ENCODE assay signal across 24 cellular contexts in genomic region chr18:55579471-55579870, GRCh38. TPM values are rescaled to one million over a fixed set of nuclear protein-coding genes. Genes with fewer than 3 reads are reported as not detected.
A peak's percentile ranks its signal among the peaks of the same experiment; 100 is the strongest.
DNase-seq lines count a peak whose midpoint lies in the region; ATAC-seq and TF ChIP-seq lines count a peak whose summit lies in the region.
"Had no signal": no experiment of that assay in that cellular context is flagged by ENCODE, and none has a peak within 500 bp of the region (broad histone marks: within the 10 kb centered on the region; RNA-seq: fewer than 3 reads in every experiment).

No MANE protein-coding gene starts in this region.

- H3K27ac Mint-ChIP-seq in brain = peak overlapping the region in 4 of 5 experiments; percentile 38 to 99 (median 54)
- H3K27ac Mint-ChIP-seq: activated CD4-positive, alpha-beta memory T cell treated with anti-CD3 and anti-CD28 coated beads for 36 hours; B cell; immature natural killer cell; T-helper 17 cell had no signal

- H3K4me1 Mint-ChIP-seq in brain = peaks cover 93% of the 10 kb centered on the region
- H3K4me1 Mint-ChIP-seq: immature natural killer cell, T-helper 17 cell had no signal

- 30 to 43% (median 41%) methylated on average over 2 of the region's 2 CpGs for WGBS in heart left ventricle, 4 donors
- 36 to 46% methylated on average over 2 of the region's 2 CpGs for WGBS in sigmoid colon, 2 donors

- intact Hi-C loops in left ventricle myocardium superior (cut with micrococcal nuclease) = no loop called here
- intact Hi-C loops in heart left ventricle (cut with DNase I) = no loop called here
- intact Hi-C loops in sigmoid colon (cut with DNase I) = no loop called here

- DNase-seq in left ventricle myocardium superior = no peak
- no peak for DNase-seq in heart left ventricle
- no peak for DNase-seq in NCI-H1092 treated with DMSO at 0.1 percent for 48 hours (lab: John Stamatoyannopoulos, UW)
- DNase-seq in activated naive CD4-positive, alpha-beta T cell (lab: John Stamatoyannopoulos, UW) = no peak
- no peak for DNase-seq in sigmoid colon
- DNase-seq in Peyer's patch = no peak
- DNase-seq: activated CD4-positive, alpha-beta memory T cell treated with anti-CD3 and anti-CD28 coated beads for 36 hours; Caco-2; central memory CD4-positive, alpha-beta T cell; effector CD4-positive, alpha-beta T cell; heart right ventricle; immature natural killer cell; KBM-7; NCI-H1694; NCI-H82; PC-9; SJCRH30; T-helper 17 cell had no signal

- H3K9me3 ChIP-seq in heart left ventricle (no peaks in the 10 kb centered on the region), iPS-20b (ENCODE audit: insufficient read depth, low read depth, low read length) (no peaks in the 10 kb centered on the region), sigmoid colon (no peaks in the 10 kb centered on the region), Peyer's patch (no peaks in the 10 kb centered on the region)
- H3K9me3 ChIP-seq: Caco-2, esophagus muscularis mucosa, heart right ventricle, SJCRH30 had no signal

- H3K36me3 ChIP-seq in heart left ventricle (peaks cover 0 to 9% (median 0%) of the 10 kb centered on the region in 9 donors), iPS-20b (ENCODE audit: insufficient read depth, low read depth, low read length) (peaks cover 75% of the 10 kb centered on the region), sigmoid colon (no peaks in the 10 kb centered on the region), Peyer's patch (no peaks in the 10 kb centered on the region)
- H3K36me3 ChIP-seq: esophagus muscularis mucosa, SJCRH30 had no signal

- no peaks in the 10 kb centered on the region for H3K27me3 Mint-ChIP-seq in brain
- H3K27me3 Mint-ChIP-seq: B cell had no signal

- H3K4me3 Mint-ChIP-seq in brain = peak overlapping the region in 4 of 5 experiments; percentile 41 to 86 (median 63)
- H3K4me3 Mint-ChIP-seq: activated CD4-positive, alpha-beta memory T cell treated with anti-CD3 and anti-CD28 coated beads for 36 hours; B cell; immature natural killer cell; neural crest cell; T-helper 17 cell had no signal

- TF ChIP-seq EP300 in sigmoid colon (IDR thresholded peaks at IDR 0.05) = no peak

- H3K27me3 ChIP-seq in heart left ventricle (no peaks in the 10 kb centered on the region), iPS-20b (ENCODE audit: insufficient read depth, low read length) (no peaks in the 10 kb centered on the region), sigmoid colon (no peaks in the 10 kb centered on the region), Peyer's patch (no peaks in the 10 kb centered on the region)
- H3K27me3 ChIP-seq: esophagus muscularis mucosa, heart right ventricle, SJCRH30 had no signal

- H3K9me3 Mint-ChIP-seq in brain = no peaks in the 10 kb centered on the region
- H3K9me3 Mint-ChIP-seq: activated CD4-positive, alpha-beta memory T cell treated with anti-CD3 and anti-CD28 coated beads for 36 hours; immature natural killer cell; neural crest cell had no signal

- peaks cover 28% of the 10 kb centered on the region for H3K36me3 Mint-ChIP-seq in brain
- H3K36me3 Mint-ChIP-seq: activated CD4-positive, alpha-beta memory T cell treated with anti-CD3 and anti-CD28 coated beads for 36 hours; immature natural killer cell had no signal

- H3K4me3 ChIP-seq in heart left ventricle = no peak overlapping the region
- 0 out of 2 replicates have a peak overlapping the region, but pooled peaks have one; percentile 11 for H3K4me3 ChIP-seq in iPS-20b (ENCODE audit: low read length)
- no peak overlapping the region for H3K4me3 ChIP-seq in sigmoid colon
- H3K4me3 ChIP-seq in Peyer's patch = no peak overlapping the region
- H3K4me3 ChIP-seq: esophagus muscularis mucosa, heart right ventricle, PC-9, SJCRH30 had no signal

- H3K4me1 ChIP-seq in heart left ventricle (peaks cover 0 to 76% (median 29%) of the 10 kb centered on the region in 12 donors), iPS-20b (ENCODE audit: insufficient read depth, low read length) (peaks cover 63% of the 10 kb centered on the region), sigmoid colon (peaks cover 0 to 48% (median 22%) of the 10 kb centered on the region in 4 donors), Peyer's patch (peaks cover 0 to 10% (median 0%) of the 10 kb centered on the region in 4 donors)
- H3K4me1 ChIP-seq: SJCRH30 had no signal

- TF ChIP-seq CTCF in heart left ventricle (IDR thresholded peaks at IDR 0.05) = no peak
- no peak for TF ChIP-seq CTCF in brain (conservative IDR thresholded peaks at IDR 0.05)
- TF ChIP-seq CTCF in sigmoid colon (IDR thresholded peaks at IDR 0.05) = no peak
- TF ChIP-seq CTCF in Peyer's patch (IDR thresholded peaks at IDR 0.05) = no peak

- no peak overlapping the region for H3K9ac ChIP-seq in iPS-20b (ENCODE audit: low read depth, low read length)

- TF ChIP-seq POLR2A in heart left ventricle (IDR thresholded peaks at IDR 0.05) (no peak), sigmoid colon (IDR thresholded peaks at IDR 0.05) (no peak), Peyer's patch (IDR thresholded peaks at IDR 0.05) (no peak)

- H3K27ac ChIP-seq in heart left ventricle (peak overlapping the region in 1 of 12 donors; percentile 24), iPS-20b (ENCODE audit: low read length) (no peak overlapping the region), sigmoid colon (peak overlapping the region in 1 of 4 donors; percentile 14), Peyer's patch (peak overlapping the region in 1 of 4 donors; percentile 18)
- H3K27ac ChIP-seq: esophagus muscularis mucosa, PC-9, SJCRH30, VCaP had no signal

- ATAC-seq in left ventricle myocardium superior = peak; percentile 48
- no peak for ATAC-seq in heart left ventricle
- ATAC-seq: T-helper 17 cell had no signal

RNA-seq across cellular contexts. Expression of gene TCF4, which starts 8.5 kb away (rescaled TPM):
- 62.8 TPM for total RNA-seq in left ventricle myocardium superior
- 100 to 1,000 TPM in 2 of 9 donors, 10 to 100 TPM in 7; 45.3 to 119 (median 80.8) TPM for total RNA-seq in heart left ventricle
- polyA plus RNA-seq in heart left ventricle = 10 to 100 TPM; 12.8 to 25.6 TPM
- 29.3 TPM for polyA plus RNA-seq in brain (ENCODE audit: insufficient read depth, low read depth, low replicate concordance)
- 100 to 1,000 TPM; 106 to 149 (median 128) TPM for total RNA-seq in sigmoid colon
- polyA plus RNA-seq in sigmoid colon = 10 to 100 TPM in 1 of 3 donors, 1 to 10 TPM in 2; 3.5 to 21.8 (median 5.4) TPM
- 100 to 1,000 TPM in 1 of 4 donors, 10 to 100 TPM in 3; 11.9 to 190 (median 33.8) TPM for total RNA-seq in Peyer's patch
- total RNA-seq: activated CD4-positive, alpha-beta memory T cell treated with anti-CD3 and anti-CD28 coated beads for 36 hours had no signal
